Comparison of ENCODE assay signal across 1 cellular context in genomic region chr18:48566588-48566987, GRCh38.
A peak's percentile ranks its signal among the peaks of the same experiment; 100 is the strongest.
TF ChIP-seq lines count a peak whose summit lies in the region.

No MANE protein-coding gene starts in this region.

TF ChIP-seq in K562, 482 proteins besides CTCF, POLR2A, EP300 and RAD21 (continued from another document and continues in another):
- TF ChIP-seq, protein P1, sequence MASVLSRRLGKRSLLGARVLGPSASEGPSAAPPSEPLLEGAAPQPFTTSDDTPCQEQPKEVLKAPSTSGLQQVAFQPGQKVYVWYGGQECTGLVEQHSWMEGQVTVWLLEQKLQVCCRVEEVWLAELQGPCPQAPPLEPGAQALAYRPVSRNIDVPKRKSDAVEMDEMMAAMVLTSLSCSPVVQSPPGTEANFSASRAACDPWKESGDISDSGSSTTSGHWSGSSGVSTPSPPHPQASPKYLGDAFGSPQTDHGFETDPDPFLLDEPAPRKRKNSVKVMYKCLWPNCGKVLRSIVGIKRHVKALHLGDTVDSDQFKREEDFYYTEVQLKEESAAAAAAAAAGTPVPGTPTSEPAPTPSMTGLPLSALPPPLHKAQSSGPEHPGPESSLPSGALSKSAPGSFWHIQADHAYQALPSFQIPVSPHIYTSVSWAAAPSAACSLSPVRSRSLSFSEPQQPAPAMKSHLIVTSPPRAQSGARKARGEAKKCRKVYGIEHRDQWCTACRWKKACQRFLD (CRISPR knock-in tag; IDR thresholded peaks at IDR 0.05), result peak; percentile 94
- no peak for TF ChIP-seq U2AF1 (optimal IDR thresholded peaks at IDR 0.05; ENCODE audit: low read depth, low read length)
- peak; percentile 93 for TF ChIP-seq ZNF175 (CRISPR knock-in tag; IDR thresholded peaks at IDR 0.05; ENCODE audit: low read depth)
- peak; percentile 55; the same call in 1 of the 2 replicates for TF ChIP-seq NFXL1 (CRISPR knock-in tag; IDR thresholded peaks at IDR 0.05)
- TF ChIP-seq ETV6 (IDR thresholded peaks at IDR 0.05; ENCODE audit: borderline replicate concordance in 1 of 2, low read depth in 2 of 2, low read length in 1 of 2), result no peak
- no peak for TF ChIP-seq ETV6 (CRISPR knock-in tag; IDR thresholded peaks at IDR 0.05; ENCODE audit: borderline replicate concordance)
- no peak for TF ChIP-seq CBFB (CRISPR knock-in tag; IDR thresholded peaks at IDR 0.05)
- no peak for TF ChIP-seq E2F8 (IDR thresholded peaks at IDR 0.05; ENCODE audit: low read depth, partially characterized antibody)
- TF ChIP-seq SNRNP70 (optimal IDR thresholded peaks at IDR 0.05; ENCODE audit: low read depth, low read length), result no peak
- TF ChIP-seq, protein P2, sequence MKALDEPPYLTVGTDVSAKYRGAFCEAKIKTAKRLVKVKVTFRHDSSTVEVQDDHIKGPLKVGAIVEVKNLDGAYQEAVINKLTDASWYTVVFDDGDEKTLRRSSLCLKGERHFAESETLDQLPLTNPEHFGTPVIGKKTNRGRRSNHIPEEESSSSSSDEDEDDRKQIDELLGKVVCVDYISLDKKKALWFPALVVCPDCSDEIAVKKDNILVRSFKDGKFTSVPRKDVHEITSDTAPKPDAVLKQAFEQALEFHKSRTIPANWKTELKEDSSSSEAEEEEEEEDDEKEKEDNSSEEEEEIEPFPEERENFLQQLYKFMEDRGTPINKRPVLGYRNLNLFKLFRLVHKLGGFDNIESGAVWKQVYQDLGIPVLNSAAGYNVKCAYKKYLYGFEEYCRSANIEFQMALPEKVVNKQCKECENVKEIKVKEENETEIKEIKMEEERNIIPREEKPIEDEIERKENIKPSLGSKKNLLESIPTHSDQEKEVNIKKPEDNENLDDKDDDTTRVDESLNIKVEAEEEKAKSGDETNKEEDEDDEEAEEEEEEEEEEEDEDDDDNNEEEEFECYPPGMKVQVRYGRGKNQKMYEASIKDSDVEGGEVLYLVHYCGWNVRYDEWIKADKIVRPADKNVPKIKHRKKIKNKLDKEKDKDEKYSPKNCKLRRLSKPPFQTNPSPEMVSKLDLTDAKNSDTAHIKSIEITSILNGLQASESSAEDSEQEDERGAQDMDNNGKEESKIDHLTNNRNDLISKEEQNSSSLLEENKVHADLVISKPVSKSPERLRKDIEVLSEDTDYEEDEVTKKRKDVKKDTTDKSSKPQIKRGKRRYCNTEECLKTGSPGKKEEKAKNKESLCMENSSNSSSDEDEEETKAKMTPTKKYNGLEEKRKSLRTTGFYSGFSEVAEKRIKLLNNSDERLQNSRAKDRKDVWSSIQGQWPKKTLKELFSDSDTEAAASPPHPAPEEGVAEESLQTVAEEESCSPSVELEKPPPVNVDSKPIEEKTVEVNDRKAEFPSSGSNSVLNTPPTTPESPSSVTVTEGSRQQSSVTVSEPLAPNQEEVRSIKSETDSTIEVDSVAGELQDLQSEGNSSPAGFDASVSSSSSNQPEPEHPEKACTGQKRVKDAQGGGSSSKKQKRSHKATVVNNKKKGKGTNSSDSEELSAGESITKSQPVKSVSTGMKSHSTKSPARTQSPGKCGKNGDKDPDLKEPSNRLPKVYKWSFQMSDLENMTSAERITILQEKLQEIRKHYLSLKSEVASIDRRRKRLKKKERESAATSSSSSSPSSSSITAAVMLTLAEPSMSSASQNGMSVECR (CRISPR knock-in tag; IDR thresholded peaks at IDR 0.05), result no peak
- TF ChIP-seq SETDB1 (IDR thresholded peaks at IDR 0.05; ENCODE audit: low read length), result no peak
- TF ChIP-seq, protein P3, sequence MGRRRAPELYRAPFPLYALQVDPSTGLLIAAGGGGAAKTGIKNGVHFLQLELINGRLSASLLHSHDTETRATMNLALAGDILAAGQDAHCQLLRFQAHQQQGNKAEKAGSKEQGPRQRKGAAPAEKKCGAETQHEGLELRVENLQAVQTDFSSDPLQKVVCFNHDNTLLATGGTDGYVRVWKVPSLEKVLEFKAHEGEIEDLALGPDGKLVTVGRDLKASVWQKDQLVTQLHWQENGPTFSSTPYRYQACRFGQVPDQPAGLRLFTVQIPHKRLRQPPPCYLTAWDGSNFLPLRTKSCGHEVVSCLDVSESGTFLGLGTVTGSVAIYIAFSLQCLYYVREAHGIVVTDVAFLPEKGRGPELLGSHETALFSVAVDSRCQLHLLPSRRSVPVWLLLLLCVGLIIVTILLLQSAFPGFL (CRISPR knock-in tag; IDR thresholded peaks at IDR 0.05), result no peak
- no peak for TF ChIP-seq SNIP1 (IDR thresholded peaks at IDR 0.05; ENCODE audit: low read depth)
- TF ChIP-seq ZNF41 (CRISPR knock-in tag; conservative IDR thresholded peaks at IDR 0.05), result peak; percentile 86
- no peak for TF ChIP-seq ZKSCAN1 (IDR thresholded peaks at IDR 0.05; ENCODE audit: low read depth, low read length)
- no peak for TF ChIP-seq U2AF2 (optimal IDR thresholded peaks at IDR 0.05; ENCODE audit: low read depth, low read length)
- no peak for TF ChIP-seq RB1 (IDR thresholded peaks at IDR 0.05; ENCODE audit: low read depth)
- TF ChIP-seq TAL1 (IDR thresholded peaks at IDR 0.05), result no peak
- no peak for TF ChIP-seq ZC3H4 (CRISPR knock-in tag; IDR thresholded peaks at IDR 0.05; ENCODE audit: borderline replicate concordance)
- TF ChIP-seq ZNF696 (CRISPR knock-in tag; conservative IDR thresholded peaks at IDR 0.05), result no peak
- TF ChIP-seq, protein P4, sequence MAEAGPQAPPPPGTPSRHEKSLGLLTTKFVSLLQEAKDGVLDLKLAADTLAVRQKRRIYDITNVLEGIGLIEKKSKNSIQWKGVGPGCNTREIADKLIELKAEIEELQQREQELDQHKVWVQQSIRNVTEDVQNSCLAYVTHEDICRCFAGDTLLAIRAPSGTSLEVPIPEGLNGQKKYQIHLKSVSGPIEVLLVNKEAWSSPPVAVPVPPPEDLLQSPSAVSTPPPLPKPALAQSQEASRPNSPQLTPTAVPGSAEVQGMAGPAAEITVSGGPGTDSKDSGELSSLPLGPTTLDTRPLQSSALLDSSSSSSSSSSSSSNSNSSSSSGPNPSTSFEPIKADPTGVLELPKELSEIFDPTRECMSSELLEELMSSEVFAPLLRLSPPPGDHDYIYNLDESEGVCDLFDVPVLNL (CRISPR knock-in tag; IDR thresholded peaks at IDR 0.05; ENCODE audit: low read depth), result no peak
- no peak for TF ChIP-seq ZFX (CRISPR knock-in tag; IDR thresholded peaks at IDR 0.05)
- no peak for TF ChIP-seq SOX6 (IDR thresholded peaks at IDR 0.05)
- no peak for TF ChIP-seq TGIF2 (CRISPR knock-in tag; IDR thresholded peaks at IDR 0.05)
- TF ChIP-seq ATF3 (IDR thresholded peaks at IDR 0.05), result peak; percentile 44
- no peak for TF ChIP-seq ATF3 (CRISPR knock-in tag; conservative IDR thresholded peaks at IDR 0.05)
- no peak for TF ChIP-seq ZBTB7A (IDR thresholded peaks at IDR 0.05; ENCODE audit: borderline replicate concordance, control insufficient read depth, low read depth, low read length)
- no peak for TF ChIP-seq ZNF444 (CRISPR knock-in tag; IDR thresholded peaks at IDR 0.05)
- TF ChIP-seq E4F1 (CRISPR knock-in tag; IDR thresholded peaks at IDR 0.05; ENCODE audit: borderline replicate concordance), result no peak
- TF ChIP-seq ZNF407 (IDR thresholded peaks at IDR 0.05; ENCODE audit: low read depth), result no peak
- TF ChIP-seq GTF2A2 (tag; IDR thresholded peaks at IDR 0.05), result peak; percentile 67; the same call in 1 of the 2 replicates
- TF ChIP-seq TBL1XR1 (IDR thresholded peaks at IDR 0.05; ENCODE audit: low read length in 2 of 2), result no peak
- TF ChIP-seq, protein P5, sequence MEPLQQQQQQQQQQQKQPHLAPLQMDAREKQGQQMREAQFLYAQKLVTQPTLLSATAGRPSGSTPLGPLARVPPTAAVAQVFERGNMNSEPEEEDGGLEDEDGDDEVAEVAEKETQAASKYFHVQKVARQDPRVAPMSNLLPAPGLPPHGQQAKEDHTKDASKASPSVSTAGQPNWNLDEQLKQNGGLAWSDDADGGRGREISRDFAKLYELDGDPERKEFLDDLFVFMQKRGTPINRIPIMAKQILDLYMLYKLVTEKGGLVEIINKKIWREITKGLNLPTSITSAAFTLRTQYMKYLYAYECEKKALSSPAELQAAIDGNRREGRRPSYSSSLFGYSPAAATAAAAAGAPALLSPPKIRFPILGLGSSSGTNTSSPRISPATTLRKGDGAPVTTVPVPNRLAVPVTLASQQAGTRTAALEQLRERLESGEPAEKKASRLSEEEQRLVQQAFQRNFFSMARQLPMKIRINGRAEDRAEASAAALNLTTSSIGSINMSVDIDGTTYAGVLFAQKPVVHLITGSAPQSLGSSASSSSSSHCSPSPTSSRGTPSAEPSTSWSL (CRISPR knock-in tag; IDR thresholded peaks at IDR 0.05; ENCODE audit: borderline replicate concordance), result no peak
